ENCODE assay signal across 17 cellular contexts in genomic region chr17:49551221-49552069, GRCh38. TPM values are rescaled to one million over a fixed set of nuclear protein-coding genes. Genes with fewer than 3 reads are reported as not detected.
DNase-seq lines count a peak whose midpoint lies in the region; ATAC-seq, FAIRE-seq and TF ChIP-seq lines count a peak whose summit lies in the region.
"Had no signal": no experiment of that assay in that cellular context is flagged by ENCODE, and none has a peak within 500 bp of the region (broad histone marks: within the 10 kb centered on the region; RNA-seq: fewer than 3 reads in every experiment).

No MANE protein-coding gene starts in this region.

- H3K36me3 Mint-ChIP-seq in type B pancreatic cell (no peaks in the 10 kb centered on the region), progenitor cell of endocrine pancreas (ENCODE audit: insufficient read depth) (no peaks in the 10 kb centered on the region)

- H3K27me3 Mint-ChIP-seq in type B pancreatic cell (peaks cover 14% of the 10 kb centered on the region), progenitor cell of endocrine pancreas (peaks cover 19% of the 10 kb centered on the region)
- H3K27me3 Mint-ChIP-seq: CD4-positive, alpha-beta T cell had no signal

- TF ChIP-seq CTCF in GM10266 (IDR thresholded peaks at IDR 0.05; ENCODE audit: control insufficient read depth, insufficient read depth, low read depth, missing control alignments) (no peak), type B pancreatic cell (conservative IDR thresholded peaks at IDR 0.05) (no peak), progenitor cell of endocrine pancreas (IDR thresholded peaks at IDR 0.05; ENCODE audit: unreplicated experiment) (no peak)

- H3K27ac Mint-ChIP-seq in type B pancreatic cell = no peak overlapping the region
- no peak overlapping the region for H3K27ac Mint-ChIP-seq in progenitor cell of endocrine pancreas
- H3K27ac Mint-ChIP-seq: CD4-positive, alpha-beta T cell had no signal

- no peak for ATAC-seq in GM21360 (IDR thresholded peaks at IDR 0.05; ENCODE audit: unreplicated experiment)

- FAIRE-seq in HTR-8/SVneo (lab: Jason Lieb, UNC) = peak; percentile 71
- FAIRE-seq: GM19239, RCC 7860 had no signal

- H3K4me3 Mint-ChIP-seq in type B pancreatic cell = no peak overlapping the region
- H3K4me3 Mint-ChIP-seq in progenitor cell of endocrine pancreas (ENCODE audit: low read depth) = no peak overlapping the region
- H3K4me3 Mint-ChIP-seq: CD4-positive, alpha-beta T cell had no signal

- in situ Hi-C loops in G401 (cut with HindIII; ENCODE audit: low sequenced_read_pairs) = no loop called here

- DNase-seq in GM10266 (ENCODE audit: extremely low spot score) (peak; percentile 4), HTR-8/SVneo (ENCODE audit: insufficient read length, low spot score) (no peak), mesenteric fat pad (ENCODE audit: low spot score) (peak; percentile 85), type B pancreatic cell (ENCODE audit: extremely low spot score, unreplicated experiment) (peak; percentile 59), progenitor cell of endocrine pancreas (ENCODE audit: low spot score, unreplicated experiment) (no peak), G401 (ENCODE audit: low spot score) (no peak)
- DNase-seq: Calu3; CD4-positive, alpha-beta T cell; DMS79; GDM1; NCI-H1105 treated with DMSO at 0.1 percent for 48 hours; NCI-H187; NCI-H69; SHP77 treated with DMSO at 0.1 percent for 48 hours had no signal

- H3K4me1 Mint-ChIP-seq in type B pancreatic cell (ENCODE audit: unreplicated experiment) (peaks cover 20% of the 10 kb centered on the region), progenitor cell of endocrine pancreas (ENCODE audit: low read depth) (no peaks in the 10 kb centered on the region)

- H3K9me3 Mint-ChIP-seq in type B pancreatic cell (no peaks in the 10 kb centered on the region), progenitor cell of endocrine pancreas (ENCODE audit: low read depth) (no peaks in the 10 kb centered on the region)
- H3K9me3 Mint-ChIP-seq: CD4-positive, alpha-beta T cell had no signal

RNA-seq across cellular contexts. Expression of gene NXPH3, which starts 24.2 kb away (rescaled TPM):
- total RNA-seq in mesenteric fat pad = 3.8 TPM
- 0.45 and 0.46 TPM in 2 replicates for total RNA-seq in type B pancreatic cell (ENCODE audit: low replicate concordance)
- total RNA-seq in progenitor cell of endocrine pancreas = 0.20 and 0.38 TPM in 2 replicates
- total RNA-seq in G401 (2014; rRNA removed; shearing (Covaris generic)) = 93.4 and 111 TPM in 2 replicates
- total RNA-seq: Calu3; CD4-positive, alpha-beta T cell had no signal

RNA-seq across cellular contexts. Expression of gene NGFR, which starts 56.4 kb away (rescaled TPM):
- 42.0 TPM for total RNA-seq in mesenteric fat pad
- total RNA-seq in type B pancreatic cell (ENCODE audit: low replicate concordance) = 2.1 and 41.3 TPM in 2 replicates
- total RNA-seq in progenitor cell of endocrine pancreas = 2.7 and 6.2 TPM in 2 replicates
- total RNA-seq in G401 (2014; rRNA removed; shearing (Covaris generic)) = 2.7 and 3.9 TPM in 2 replicates

Comparison
In these comparisons a context has a peak if more than half of its experiments do, and no peak if none do; other contexts are left out.
1. DNase-seq: peak in GM10266 (single experiment), mesenteric fat pad (single experiment) and type B pancreatic cell (single experiment); none in HTR-8/SVneo (single experiment), progenitor cell of endocrine pancreas (single experiment) and G401 (single experiment).
2. RNA of gene NXPH3, which starts 24.2 kb away (total RNA-seq): 93.4 to 111 TPM in G401; 3.8 TPM in mesenteric fat pad (single experiment), 0.45 to 0.46 TPM in type B pancreatic cell and 0.20 to 0.38 TPM in progenitor cell of endocrine pancreas; every median in the first group is over 10 times any median in the second.